In the genomic region with DNA sequence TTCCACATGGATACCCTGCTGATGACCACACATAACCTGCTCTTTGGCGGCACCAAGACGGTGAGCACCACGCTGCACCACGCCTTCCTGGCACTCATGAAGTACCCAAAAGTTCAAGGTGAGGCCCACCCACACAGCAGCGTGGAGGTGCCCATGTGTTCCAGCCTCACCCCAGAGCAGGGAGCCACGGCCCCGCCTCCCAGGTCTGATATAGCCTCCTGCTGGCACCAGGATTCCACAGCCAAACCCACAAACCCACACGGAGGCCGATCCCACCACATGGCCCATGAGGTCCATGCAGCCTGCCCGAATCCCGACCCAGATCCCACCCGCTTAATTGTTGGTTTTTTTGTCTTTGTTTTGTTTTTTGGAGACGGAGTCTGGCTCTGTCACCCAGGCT, we compare ENCODE assay signal across 11 cellular contexts. TPM values are rescaled to one million over a fixed set of nuclear protein-coding genes. Genes with fewer than 3 reads are reported as not detected.
A peak's percentile ranks its signal among the peaks of the same experiment; 100 is the strongest.
DNase-seq lines count a peak whose midpoint lies in the region; ATAC-seq and TF ChIP-seq lines count a peak whose summit lies in the region.
"Not testable (repeated sequence)": the region's sequence is repeated elsewhere in the genome, so short reads cannot be mapped to it uniquely, and the experiment has no call there.
"Had no signal": no experiment of that assay in that cellular context is flagged by ENCODE, and none has a peak within 500 bp of the region (broad histone marks: within the 10 kb centered on the region; RNA-seq: fewer than 3 reads in every experiment).

No MANE protein-coding gene starts in this region.

- H3K4me3 Mint-ChIP-seq in CD4-positive, alpha-beta T cell; T-helper 17 cell; central memory CD8-positive, alpha-beta T cell; nephron progenitor cell: not testable (repeated sequence)

- CTCF ChIA-PET in CD4-positive, alpha-beta T cell (lab: Charles Lee), result interaction anchor here (1.7 kb wide), 1 partner anchor 22 kb away, joined by 6 read pairs; no protein-coding TSS in a partner anchor

- not testable (repeated sequence) for H3K36me3 Mint-ChIP-seq in CD4-positive, alpha-beta T cell (ENCODE audit: low read depth); T-helper 17 cell (ENCODE audit: low read depth); nephron progenitor cell (ENCODE audit: low read depth)
- peaks cover 13% of the 10 kb centered on the region for H3K36me3 Mint-ChIP-seq in central memory CD8-positive, alpha-beta T cell (ENCODE audit: insufficient read depth)

- intact Hi-C loops in CD4-positive, alpha-beta T cell (cut with DNase I, micrococcal nuclease), result not testable (repeated sequence)

- POLR2A ChIA-PET in CD4-positive, alpha-beta T cell (lab: Charles Lee), result not testable (repeated sequence)

- not testable (repeated sequence) for ATAC-seq in CD4-positive, alpha-beta T cell (ENCODE audit: poor library complexity); T-helper 17 cell; central memory CD8-positive, alpha-beta T cell (replicated peaks; ENCODE audit: extremely low read depth, poor library complexity, severe bottlenecking)

- H3K27ac Mint-ChIP-seq in CD4-positive, alpha-beta T cell, result peak overlapping the region; percentile 13
- H3K27ac Mint-ChIP-seq in T-helper 17 cell (peak overlapping the region; percentile 89), nephron progenitor cell (peak overlapping the region; percentile 22)
- peak overlapping the region; percentile 95 for H3K27ac Mint-ChIP-seq in central memory CD8-positive, alpha-beta T cell (ENCODE audit: low read depth)

- not testable (repeated sequence) for H3K27me3 ChIP-seq in CD4-positive, alpha-beta T cell (ENCODE audit: control insufficient read depth, insufficient read depth, low read length)

- not testable (repeated sequence) for TF ChIP-seq CTCF in CD4-positive, alpha-beta T cell (IDR thresholded peaks at IDR 0.05); GM10266 (IDR thresholded peaks at IDR 0.05; ENCODE audit: control insufficient read depth, insufficient read depth, low read depth, missing control alignments); nephron progenitor cell (IDR thresholded peaks at IDR 0.05)

- peaks cover 30% of the 10 kb centered on the region for H3K4me1 Mint-ChIP-seq in CD4-positive, alpha-beta T cell (ENCODE audit: low read depth)
- H3K4me1 Mint-ChIP-seq in T-helper 17 cell, result peaks cover 25% of the 10 kb centered on the region
- peaks cover 39% of the 10 kb centered on the region for H3K4me1 Mint-ChIP-seq in central memory CD8-positive, alpha-beta T cell
- H3K4me1 Mint-ChIP-seq in nephron progenitor cell, result not testable (repeated sequence)

- DNase-seq in CD4-positive, alpha-beta T cell; T-helper 17 cell; central memory CD8-positive, alpha-beta T cell (ENCODE audit: low spot score in 2 of 2); nephron progenitor cell: not testable (repeated sequence)
- DNase-seq in GM10266 (ENCODE audit: extremely low spot score) (peak; percentile 1), mesenteric fat pad (ENCODE audit: low spot score) (peak; percentile 81)

- H3K9me3 ChIP-seq in CD4-positive, alpha-beta T cell (ENCODE audit: control insufficient read depth, low read length); T-helper 17 cell (ENCODE audit: control insufficient read depth, low read length, poor library complexity, severe bottlenecking): not testable (repeated sequence)

- not testable (repeated sequence) for H3K27me3 Mint-ChIP-seq in CD4-positive, alpha-beta T cell; T-helper 17 cell; central memory CD8-positive, alpha-beta T cell
- peaks cover 33% of the 10 kb centered on the region for H3K27me3 Mint-ChIP-seq in nephron progenitor cell (ENCODE audit: low read depth, poor library complexity)

- not testable (repeated sequence) for H3K27ac ChIP-seq in CD4-positive, alpha-beta T cell (ENCODE audit: low read depth, low read length)

- not testable (repeated sequence) for H3K9me3 Mint-ChIP-seq in CD4-positive, alpha-beta T cell; central memory CD8-positive, alpha-beta T cell; nephron progenitor cell

RNA-seq across cellular contexts. Expression of gene CYP2F1, which starts 8.6 kb away (rescaled TPM):
- under 1 TPM; 0.47 to 0.96 TPM for total RNA-seq in CD4-positive, alpha-beta T cell
- total RNA-seq in T-helper 17 cell (under 1 TPM; 0.25 to 0.37 TPM), mesenteric fat pad (not detected)
- total RNA-seq: A673, Calu3, GM12878, IMR-90 had no signal

RNA-seq across cellular contexts. Expression of gene CYP2A13, which starts 34.6 kb away (rescaled TPM):
- not detected for total RNA-seq in CD4-positive, alpha-beta T cell
- total RNA-seq in T-helper 17 cell (not detected), mesenteric fat pad (not detected)
- total RNA-seq: A673, Calu3, GM12878, IMR-90, K562 had no signal

Comparison
In these comparisons a context has a peak if more than half of its experiments do, and no peak if none do; other contexts are left out.
1. H3K27ac Mint-ChIP-seq: peak in every context shown above with its lines; median percentile 95 in central memory CD8-positive, alpha-beta T cell; 89 in T-helper 17 cell; 22 in nephron progenitor cell; 13 in CD4-positive, alpha-beta T cell.